ENCODE assay signal across 20 cellular contexts in the genomic region with DNA sequence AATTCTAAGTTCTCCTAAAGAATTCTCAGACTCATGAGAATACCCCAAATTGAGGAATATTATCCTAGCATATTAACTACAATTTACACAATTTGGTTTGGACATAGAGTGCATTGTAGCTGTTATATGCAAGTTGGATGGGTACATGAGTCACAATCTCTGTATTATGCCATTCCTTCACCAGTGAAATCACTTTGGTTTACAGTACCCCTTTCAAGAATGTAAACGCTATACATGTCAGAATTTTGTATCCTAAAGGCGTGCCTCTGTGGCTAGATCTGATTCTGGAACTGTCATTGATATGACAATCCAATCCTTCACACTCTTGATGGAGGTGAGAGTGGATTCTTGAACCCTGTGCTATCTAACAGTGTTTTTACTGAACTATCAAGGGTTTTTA. TPM values are rescaled to one million over a fixed set of nuclear protein-coding genes. Genes with fewer than 3 reads are reported as not detected.
DNase-seq lines count a peak whose midpoint lies in the region; ATAC-seq, FAIRE-seq and TF ChIP-seq lines count a peak whose summit lies in the region.
"Had no signal": no experiment of that assay in that cellular context is flagged by ENCODE, and none has a peak within 500 bp of the region (broad histone marks: within the 10 kb centered on the region; RNA-seq: fewer than 3 reads in every experiment).

No MANE protein-coding gene starts in this region.

- TF ChIP-seq RAD21 in HepG2 (CRISPR knock-in tag; IDR thresholded peaks at IDR 0.05), result no peak

- H3K4me1 ChIP-seq in HepG2 (ENCODE audit: insufficient read depth, low read length), result peaks cover 23% of the 10 kb centered on the region
- peaks cover 0 to 11% (median 3%) of the 10 kb centered on the region in 4 donors for H3K4me1 ChIP-seq in right lobe of liver
- H3K4me1 ChIP-seq in stomach, result peaks cover 0 to 7% (median 0%) of the 10 kb centered on the region in 4 donors

- H3K79me2 ChIP-seq in HepG2 (ENCODE audit: insufficient read depth, low read length), result no peaks in the 10 kb centered on the region

- TF ChIP-seq EP300 in HepG2 (IDR thresholded peaks at IDR 0.05; ENCODE audit: low read depth in 2 of 2, low read length in 2 of 2), result no peak
- TF ChIP-seq EP300 in HepG2 (CRISPR knock-in tag; IDR thresholded peaks at IDR 0.05; ENCODE audit: borderline replicate concordance), result no peak
- no peak for TF ChIP-seq EP300 in stomach (IDR thresholded peaks at IDR 0.05)

- DNase-seq in HepG2 (ENCODE audit: low spot score) (no peak), right lobe of liver (no peak), T-cell (no peak), immature natural killer cell (no peak), RWPE1 (ENCODE audit: low spot score) (no peak), NCI-H1694 (lab: John Stamatoyannopoulos, UW) (no peak), stomach (no peak)
- no peak for DNase-seq in activated CD8-positive, alpha-beta memory T cell treated with anti-CD3 and anti-CD28 coated beads, Interleukin-2, amount 50 U/mL, for 4 hours
- DNase-seq: activated CD4-positive, alpha-beta T cell treated with anti-CD3 and anti-CD28 coated beads, Interleukin-2, amount 50 U/mL, for 4 hours; activated gamma-delta T cell treated with Interleukin-2 at 50 U/mL for 16 hours; DMS53; effector memory CD4-positive, alpha-beta T cell; lower lobe of right lung; NCI-H1048; stimulated activated CD4-positive, alpha-beta T cell treated with anti-CD3 and anti-CD28 coated beads, Interleukin-4, amount 100 ng/mL, for 4 hours had no signal

- no peak for ATAC-seq in HepG2
- no peak for ATAC-seq in right lobe of liver
- ATAC-seq in T-cell (replicated peaks in 1 of 4), result peak in 1 of 4 experiments; percentile 35
- ATAC-seq: lower lobe of right lung had no signal

- TF ChIP-seq POLR2A in HepG2 (IDR thresholded peaks at IDR 0.05; ENCODE audit: insufficient read depth in 1 of 2, low read depth in 2 of 2, low read length in 2 of 2) (no peak), right lobe of liver (IDR thresholded peaks at IDR 0.05) (no peak), stomach (IDR thresholded peaks at IDR 0.05) (no peak)

- H3K4me1 Mint-ChIP-seq in T-cell, result peaks cover 55 to 74% (median 68%) of the 10 kb centered on the region in 3 donors
- H3K4me1 Mint-ChIP-seq in immature natural killer cell, result peaks cover 64 to 94% of the 10 kb centered on the region in 2 donors

- no peak overlapping the region for H3K4me2 ChIP-seq in HepG2 (ENCODE audit: low read depth, low read length)

- peak overlapping the region; percentile 44 for H3K27ac ChIP-seq in HepG2 (ENCODE audit: extremely low read length, insufficient read depth, low read length)
- H3K27ac ChIP-seq in right lobe of liver, result peak overlapping the region in 1 of 3 donors; percentile 7
- no peak overlapping the region for H3K27ac ChIP-seq in RWPE1
- no peak overlapping the region for H3K27ac ChIP-seq in stomach
- H3K27ac ChIP-seq: cardiac muscle cell, lower lobe of right lung, SJSA1 had no signal

- no peaks in the 10 kb centered on the region for H3K27me3 Mint-ChIP-seq in T-cell
- H3K27me3 Mint-ChIP-seq in immature natural killer cell (ENCODE audit: low read depth in 3 of 3), result no peaks in the 10 kb centered on the region
- H3K27me3 Mint-ChIP-seq: type B pancreatic cell had no signal

- FAIRE-seq in HepG2 (lab: Jason Lieb, UNC), result no peak
- FAIRE-seq: frontal cortex, H1 had no signal

- CTCF ChIA-PET in HepG2 (lab: Yijun Ruan, JAX; ENCODE audit: low intra/inter-chr PET ratio, low total read pairs), result no interaction called here
- CTCF ChIA-PET in T-cell (lab: Charles Lee), result interaction anchor here in 1 of 2 donors (1.0 to 1.4 kb wide), 2 partner anchors 62 to 102 kb away, joined by 3 read pairs; no protein-coding TSS in a partner anchor
- CTCF ChIA-PET in RWPE1 (lab: Yijun Ruan, JAX), result interaction anchor here (0.6 kb wide), 1 partner anchor 36 kb away, joined by 3 read pairs; no protein-coding TSS in a partner anchor

- intact Hi-C loops in HepG2 (cut with micrococcal nuclease; ENCODE audit: unreplicated experiment), result no loop called here
- intact Hi-C loops in right lobe of liver (cut with DNase I), result no loop called here
- intact Hi-C loops in stomach (cut with DNase I; ENCODE audit: low total_unique reads), result no loop called here

- 89% methylated on average over 2 of the region's 2 CpGs for WGBS in HepG2 (ENCODE audit: low lambda C conversion rate)
- WGBS in right lobe of liver (ENCODE audit: insufficient coverage, low coverage, low lambda C conversion rate, missing lambda C conversion rate), result 94% methylated on average over 2 of the region's 2 CpGs
- WGBS in stomach, 5 donors, result 65 to 84% (median 84%) methylated on average over 2 of the region's 2 CpGs

- H3K36me3 ChIP-seq in HepG2 (replicated peaks in 1 of 2; ENCODE audit: control insufficient read depth in 1 of 2, insufficient read depth in 2 of 2, low read length in 2 of 2), result peaks cover 13 to 42% of the 10 kb centered on the region in 2 experiments; a peak in 4 of 5 replicates
- peaks cover 0 to 51% (median 21%) of the 10 kb centered on the region in 4 donors for H3K36me3 ChIP-seq in right lobe of liver
- peaks cover 14 to 62% (median 55%) of the 10 kb centered on the region in 4 donors for H3K36me3 ChIP-seq in stomach
- H3K36me3 ChIP-seq: cardiac muscle cell had no signal

- H3K4me3 ChIP-seq in HepG2 (replicated peaks in 1 of 3; ENCODE audit: insufficient read depth in 1 of 3, low read depth in 2 of 3, low read length in 3 of 3), result no peak overlapping the region
- H3K4me3 ChIP-seq in right lobe of liver, result no peak overlapping the region
- no peak overlapping the region for H3K4me3 ChIP-seq in stomach
- H3K4me3 ChIP-seq: cardiac muscle cell, lower lobe of right lung, SJSA1 had no signal

- no peak overlapping the region for H2AFZ ChIP-seq in HepG2 (ENCODE audit: low read length)

- POLR2A ChIA-PET in HepG2 (lab: Yijun Ruan, JAX) (interaction anchor here (1.3 kb wide), 1 partner anchor 14 kb away, joined by 3 read pairs; no protein-coding TSS in a partner anchor), T-cell (lab: Charles Lee) (interaction anchor here in 1 of 2 donors (0.6 to 0.7 kb wide), 2 partner anchors 15 to 100 kb away, joined by 3 read pairs; no protein-coding TSS in a partner anchor), RWPE1 (lab: Yijun Ruan, JAX; ENCODE audit: low non-redundant PET) (no interaction called here)

- in situ Hi-C loops in HepG2 (cut with HindIII; ENCODE audit: extremely low pct_ligation_motif_present, low pct_unique_long_range_greater_than_20kb), result no loop called here

- H3K9me3 ChIP-seq in HepG2 (ENCODE audit: low read length) (no peaks in the 10 kb centered on the region), right lobe of liver (no peaks in the 10 kb centered on the region), stomach (no peaks in the 10 kb centered on the region)
- H3K9me3 ChIP-seq: lower lobe of right lung, SJSA1 had no signal

- no peaks in the 10 kb centered on the region for H3K27me3 ChIP-seq in HepG2 (ENCODE audit: control insufficient read depth in 1 of 2, insufficient read depth in 2 of 2, low read length in 2 of 2)
- H3K27me3 ChIP-seq in right lobe of liver, result no peaks in the 10 kb centered on the region
- H3K27me3 ChIP-seq in stomach, result no peaks in the 10 kb centered on the region
- H3K27me3 ChIP-seq: cardiac muscle cell, SJSA1 had no signal

- H3K9me3 Mint-ChIP-seq in T-cell (peaks cover 0 to 4% (median 0%) of the 10 kb centered on the region in 3 donors), immature natural killer cell (peaks cover 0 to 2% (median 0%) of the 10 kb centered on the region in 6 donors)

- TF ChIP-seq CTCF in HepG2 (CRISPR knock-in tag; IDR thresholded peaks at IDR 0.05), result no peak
- no peak for TF ChIP-seq CTCF in right lobe of liver (IDR thresholded peaks at IDR 0.05)
- TF ChIP-seq CTCF in RWPE1 (conservative IDR thresholded peaks at IDR 0.05; ENCODE audit: low read depth), result no peak
- TF ChIP-seq CTCF in stomach (IDR thresholded peaks at IDR 0.05), result no peak

- no peak overlapping the region for H3K9ac ChIP-seq in HepG2 (ENCODE audit: insufficient read depth, low read depth, low read length)

- H4K20me1 ChIP-seq in HepG2 (ENCODE audit: insufficient read depth, low read length), result no peaks in the 10 kb centered on the region

- H3K27ac Mint-ChIP-seq in T-cell (peak overlapping the region; percentile 82 to 87), immature natural killer cell (peak overlapping the region in 5 of 6 donors; percentile 61 to 79 (median 76))
- H3K27ac Mint-ChIP-seq: type B pancreatic cell had no signal

- peak overlapping the region in 1 of 3 donors; percentile 17 for H3K4me3 Mint-ChIP-seq in T-cell
- H3K4me3 Mint-ChIP-seq in immature natural killer cell, result peak overlapping the region; percentile 33 to 69 (median 55)
- H3K4me3 Mint-ChIP-seq: type B pancreatic cell had no signal

- BruUV-seq in HepG2 (replicated peaks; lab: Mats Ljungman, UMichigan), result no TSS peak

- H3K36me3 Mint-ChIP-seq in T-cell (peaks cover 56% of the 10 kb centered on the region), immature natural killer cell (peaks cover 35 to 56% (median 35%) of the 10 kb centered on the region in 3 donors)

RNA-seq across cellular contexts. Expression of gene IL10RB, which starts 6.7 kb away (rescaled TPM):
- 10.7 and 17.4 TPM in 2 replicates for total RNA-seq in HepG2 (2016; rRNA removed; fragmentation: Illumina TruSeq; extraction: Trizol)
- 6.5 and 7.9 TPM in 2 replicates for total RNA-seq in HepG2 (2016; cell fraction: cytosol; rRNA removed; fragmentation: Illumina TruSeq; extraction: Trizol; ENCODE audit: low read depth)
- 11.7 and 17.3 TPM in 2 replicates for total RNA-seq in HepG2 (2016; cell fraction: insoluble cytoplasmic fraction; rRNA removed; fragmentation: Illumina TruSeq; extraction: Trizol)
- 13.3 and 14.5 TPM in 2 replicates for total RNA-seq in HepG2 (2016; cell fraction: membrane; rRNA removed; fragmentation: Illumina TruSeq; extraction: Trizol)
- total RNA-seq in HepG2 (2016; cell fraction: nucleus; rRNA removed; fragmentation: Illumina TruSeq; extraction: Trizol), result 13.1 and 13.5 TPM in 2 replicates
- 18.2 and 19.1 TPM in 2 replicates for polyA plus RNA-seq in HepG2 (2011; rRNA removed)
- polyA plus RNA-seq in HepG2 (2011; cell fraction: cytosol; rRNA removed), result 15.4 and 21.8 TPM in 2 replicates
- 5.0 and 8.8 TPM in 2 replicates for polyA plus RNA-seq in HepG2 (2011; cell fraction: nucleus; rRNA removed)
- polyA plus RNA-seq in HepG2 (2012), result 10.7 and 14.3 TPM in 2 replicates
- 7.2 and 7.5 TPM in 2 replicates for polyA plus RNA-seq in HepG2 (2016; cell fraction: cytosol; fragmentation: Illumina TruSeq; extraction: Trizol; ENCODE audit: low read depth)
- polyA plus RNA-seq in HepG2 (2016; cell fraction: insoluble cytoplasmic fraction; fragmentation: Illumina TruSeq; extraction: Trizol; ENCODE audit: low read depth), result 9.4 and 9.8 TPM in 2 replicates
- polyA plus RNA-seq in HepG2 (2016; cell fraction: membrane; fragmentation: Illumina TruSeq; extraction: Trizol; ENCODE audit: low read depth), result 10.5 and 10.9 TPM in 2 replicates
- polyA plus RNA-seq in HepG2 (2016; cell fraction: nucleus; fragmentation: Illumina TruSeq; extraction: Trizol; ENCODE audit: insufficient read depth, low read depth), result 18.7 and 19.3 TPM in 2 replicates
- polyA minus RNA-seq in HepG2 (2011; rRNA and poly(A)+ RNA removed; ENCODE audit: low replicate concordance), result 31.7 and 32.4 TPM in 2 replicates
- 11.4 and 11.6 TPM in 2 replicates for polyA minus RNA-seq in HepG2 (2011; cell fraction: cytosol; rRNA and poly(A)+ RNA removed)
- 9.3 and 10.9 TPM in 2 replicates for polyA minus RNA-seq in HepG2 (2011; cell fraction: nucleus; rRNA and poly(A)+ RNA removed)
- total RNA-seq in right lobe of liver, result 10 to 100 TPM; 10.5 to 24.2 (median 20.3) TPM
- 10 to 100 TPM; 19.5 to 29.6 (median 25.6) TPM for total RNA-seq in T-cell
- 10 to 100 TPM; 45.9 to 63.5 (median 46.9) TPM for polyA plus RNA-seq in immature natural killer cell
- 10 to 100 TPM in 4 of 5 donors, not detected in 1; 10.3 to 55.3 (median 40.0) TPM for total RNA-seq in stomach
- polyA plus RNA-seq in stomach, result 10 to 100 TPM; 12.7 to 18.8 (median 18.3) TPM

RNA-seq across cellular contexts. Expression of gene IFNAR2, which starts 29.7 kb away (rescaled TPM):
- total RNA-seq in HepG2 (2016; rRNA removed; fragmentation: Illumina TruSeq; extraction: Trizol) (5.1 TPM in 2 replicates), right lobe of liver (10 to 100 TPM; 12.4 to 35.5 (median 16.3) TPM), T-cell (10 to 100 TPM; 43.7 to 80.1 (median 71.6) TPM), stomach (10 to 100 TPM in 3 of 5 donors, 1 to 10 TPM in 1, not detected in 1; 8.2 to 22.5 (median 12.6) TPM)
- 8.0 and 10.6 TPM in 2 replicates for total RNA-seq in HepG2 (2016; cell fraction: cytosol; rRNA removed; fragmentation: Illumina TruSeq; extraction: Trizol; ENCODE audit: low read depth)
- 5.5 and 7.2 TPM in 2 replicates for total RNA-seq in HepG2 (2016; cell fraction: insoluble cytoplasmic fraction; rRNA removed; fragmentation: Illumina TruSeq; extraction: Trizol)
- total RNA-seq in HepG2 (2016; cell fraction: membrane; rRNA removed; fragmentation: Illumina TruSeq; extraction: Trizol), result 11.6 and 12.1 TPM in 2 replicates
- total RNA-seq in HepG2 (2016; cell fraction: nucleus; rRNA removed; fragmentation: Illumina TruSeq; extraction: Trizol), result 10.4 and 11.8 TPM in 2 replicates
- polyA plus RNA-seq in HepG2 (2011; rRNA removed) (22.7 and 24.1 TPM in 2 replicates), immature natural killer cell (100 to 1,000 TPM in 1 of 3 donors, 10 to 100 TPM in 2; 76.8 to 111 (median 87.9) TPM), stomach (1 to 10 TPM; 7.5 to 9.2 (median 8.8) TPM)
- 9.2 and 17.6 TPM in 2 replicates for polyA plus RNA-seq in HepG2 (2011; cell fraction: cytosol; rRNA removed)
- 6.2 and 9.8 TPM in 2 replicates for polyA plus RNA-seq in HepG2 (2011; cell fraction: nucleus; rRNA removed)
- 17.1 and 17.4 TPM in 2 replicates for polyA plus RNA-seq in HepG2 (2012)
- 23.1 and 23.9 TPM in 2 replicates for polyA plus RNA-seq in HepG2 (2016; cell fraction: cytosol; fragmentation: Illumina TruSeq; extraction: Trizol; ENCODE audit: low read depth)
- polyA plus RNA-seq in HepG2 (2016; cell fraction: insoluble cytoplasmic fraction; fragmentation: Illumina TruSeq; extraction: Trizol; ENCODE audit: low read depth), result 12.2 and 18.4 TPM in 2 replicates
- 23.8 and 24.7 TPM in 2 replicates for polyA plus RNA-seq in HepG2 (2016; cell fraction: membrane; fragmentation: Illumina TruSeq; extraction: Trizol; ENCODE audit: low read depth)
- polyA plus RNA-seq in HepG2 (2016; cell fraction: nucleus; fragmentation: Illumina TruSeq; extraction: Trizol; ENCODE audit: insufficient read depth, low read depth), result 25.5 and 26.4 TPM in 2 replicates
- polyA minus RNA-seq in HepG2 (2011; rRNA and poly(A)+ RNA removed; ENCODE audit: low replicate concordance), result 7.5 and 12.0 TPM in 2 replicates
- 6.8 and 9.2 TPM in 2 replicates for polyA minus RNA-seq in HepG2 (2011; cell fraction: cytosol; rRNA and poly(A)+ RNA removed)
- polyA minus RNA-seq in HepG2 (2011; cell fraction: nucleus; rRNA and poly(A)+ RNA removed), result 12.5 and 21.0 TPM in 2 replicates
